In genomic region chr19:54883228-54883627, GRCh38 we compare ENCODE assay signal across 20 cellular contexts. TPM values are rescaled to one million over a fixed set of nuclear protein-coding genes. Genes with fewer than 3 reads are reported as not detected.
"Had no signal": no experiment of that assay in that cellular context is flagged by ENCODE, and none has a peak within 500 bp of the region (broad histone marks: within the 10 kb centered on the region; RNA-seq: fewer than 3 reads in every experiment).

No MANE protein-coding gene starts in this region.

- H3K4me3 ChIP-seq: gastrocnemius medialis, heart left ventricle, lung, neural progenitor cell, pancreas, suprapubic skin had no signal

- H3K4me3 Mint-ChIP-seq: activated CD4-positive, alpha-beta T cell treated with anti-CD3 and anti-CD28 coated beads for 36 hours; activated naive CD8-positive, alpha-beta T cell treated with anti-CD3 and anti-CD28 coated beads, Interleukin-2, amount 50 U/mL, for 24 hours; neural progenitor cell; stimulated activated naive CD8-positive, alpha-beta T cell treated with anti-CD3 and anti-CD28 coated beads, Interleukin-15, Interleukin-2, amounts not matched to agents 100 ng/mL and 50 ng/mL, for 24 hours; type B pancreatic cell had no signal

- H2AFZ ChIP-seq: neural progenitor cell had no signal

- H3K9me3 Mint-ChIP-seq: activated naive CD8-positive, alpha-beta T cell treated with anti-CD3 and anti-CD28 coated beads, Interleukin-2, amount 50 U/mL, for 24 hours; activated T-helper 1 cell treated with anti-CD3 and anti-CD28 coated beads, Interleukin-12 subunit alpha, Interleukin-12 subunit beta, Interleukin-2, Interleukin-4 antibody, amounts not matched to agents 30 ng/mL and 10 ng/mL and 1 ng/mL, durations not matched to agents 14 hours and 24 hours and 36 hours; dendritic cell treated with granulocyte-macrophage colony-stimulating factor and Interleukin-4, amounts not matched to agents 40 ng/mL and 50 ng/mL, for 4 days; stimulated activated naive CD8-positive, alpha-beta T cell treated with anti-CD3 and anti-CD28 coated beads, Interleukin-15, Interleukin-2, amounts not matched to agents 100 ng/mL and 50 ng/mL, for 24 hours; type B pancreatic cell had no signal

- H3K27ac Mint-ChIP-seq: activated CD4-positive, alpha-beta T cell treated with anti-CD3 and anti-CD28 coated beads for 36 hours; activated naive CD8-positive, alpha-beta T cell treated with anti-CD3 and anti-CD28 coated beads, Interleukin-2, amount 50 U/mL, for 24 hours; activated T-helper 1 cell treated with anti-CD3 and anti-CD28 coated beads, Interleukin-12 subunit alpha, Interleukin-12 subunit beta, Interleukin-2, Interleukin-4 antibody, amounts not matched to agents 30 ng/mL and 10 ng/mL and 1 ng/mL, durations not matched to agents 14 hours and 24 hours and 36 hours; dendritic cell treated with granulocyte-macrophage colony-stimulating factor and Interleukin-4, amounts not matched to agents 40 ng/mL and 50 ng/mL, for 4 days; neural progenitor cell; stimulated activated naive CD8-positive, alpha-beta T cell treated with anti-CD3 and anti-CD28 coated beads, Interleukin-15, Interleukin-2, amounts not matched to agents 100 ng/mL and 50 ng/mL, for 24 hours; type B pancreatic cell had no signal

- H3K36me3 Mint-ChIP-seq: neural progenitor cell, type B pancreatic cell had no signal

- H3K27me3 ChIP-seq: gastrocnemius medialis, pancreas had no signal

- H3K4me1 Mint-ChIP-seq: activated CD4-positive, alpha-beta T cell treated with anti-CD3 and anti-CD28 coated beads for 36 hours; neural progenitor cell had no signal

- H3K4me1 ChIP-seq: gastrocnemius medialis, heart left ventricle, neural progenitor cell, pancreas, suprapubic skin had no signal

- H3K9me3 ChIP-seq: gastrocnemius medialis, heart left ventricle, pancreas, suprapubic skin had no signal

- H3K9ac ChIP-seq: neural progenitor cell had no signal

- H3K36me3 ChIP-seq: gastrocnemius medialis, heart left ventricle, neural progenitor cell, pancreas, suprapubic skin, WERI-Rb-1 had no signal

- H3K27ac ChIP-seq: gastrocnemius medialis, heart left ventricle, neural progenitor cell, pancreas, suprapubic skin, WERI-Rb-1 had no signal

- ATAC-seq: activated naive CD8-positive, alpha-beta T cell treated with anti-CD3 and anti-CD28 coated beads, Interleukin-2, amount 50 U/mL, for 24 hours; gastrocnemius medialis; heart left ventricle; left cardiac atrium; pancreas; sciatic nerve had no signal

- DNase-seq: activated CD4-positive, alpha-beta T cell treated with anti-CD3 and anti-CD28 coated beads for 36 hours; activated naive CD4-positive, alpha-beta T cell; activated naive CD8-positive, alpha-beta T cell treated with anti-CD3 and anti-CD28 coated beads, Interleukin-2, amount 50 U/mL, for 24 hours; aorta; gastrocnemius medialis; heart left ventricle; left cardiac atrium; midbrain; pancreas; WERI-Rb-1 had no signal

- H3K4me2 ChIP-seq: neural progenitor cell had no signal

RNA-seq across cellular contexts. Expression of gene FCAR, which starts 9.2 kb away (rescaled TPM):
- total RNA-seq: activated CD4-positive, alpha-beta T cell treated with anti-CD3 and anti-CD28 coated beads for 36 hours; activated T-helper 1 cell treated with anti-CD3 and anti-CD28 coated beads, Interleukin-12 subunit alpha, Interleukin-12 subunit beta, Interleukin-2, Interleukin-4 antibody, amounts not matched to agents 30 ng/mL and 10 ng/mL and 1 ng/mL, durations not matched to agents 14 hours and 24 hours and 36 hours; epithelial cell of proximal tubule; myocyte had no signal
- polyA plus RNA-seq: aorta had no signal

RNA-seq across cellular contexts. Expression of gene NCR1, which starts 22.7 kb away (rescaled TPM):
- total RNA-seq: activated CD4-positive, alpha-beta T cell treated with anti-CD3 and anti-CD28 coated beads for 36 hours; activated T-helper 1 cell treated with anti-CD3 and anti-CD28 coated beads, Interleukin-12 subunit alpha, Interleukin-12 subunit beta, Interleukin-2, Interleukin-4 antibody, amounts not matched to agents 30 ng/mL and 10 ng/mL and 1 ng/mL, durations not matched to agents 14 hours and 24 hours and 36 hours; epithelial cell of proximal tubule; gastrocnemius medialis; left cardiac atrium; myocyte; suprapubic skin had no signal
- polyA plus RNA-seq: aorta, heart left ventricle, pancreas had no signal

RNA-seq across cellular contexts. Expression of gene KIR3DL2, which starts 33.0 kb away (rescaled TPM):
- total RNA-seq: aorta, epithelial cell of proximal tubule, gastrocnemius medialis, left cardiac atrium, myocyte, pancreas, sciatic nerve, suprapubic skin had no signal
- polyA plus RNA-seq: pancreas had no signal

RNA-seq across cellular contexts. Expression of gene KIR2DS4, which starts 50.8 kb away (rescaled TPM):
- total RNA-seq: activated T-helper 1 cell treated with anti-CD3 and anti-CD28 coated beads, Interleukin-12 subunit alpha, Interleukin-12 subunit beta, Interleukin-2, Interleukin-4 antibody, amounts not matched to agents 30 ng/mL and 10 ng/mL and 1 ng/mL, durations not matched to agents 14 hours and 24 hours and 36 hours; aorta; epithelial cell of proximal tubule; gastrocnemius medialis; left cardiac atrium; myocyte; pancreas; sciatic nerve; suprapubic skin had no signal
- polyA plus RNA-seq: aorta, heart left ventricle, pancreas had no signal
